In genomic region chr10:34426538-34427157, GRCh38 we compare ENCODE assay signal across 7 cellular contexts.
A peak's percentile ranks its signal among the peaks of the same experiment; 100 is the strongest.
DNase-seq lines count a peak whose midpoint lies in the region; ATAC-seq, FAIRE-seq and TF ChIP-seq lines count a peak whose summit lies in the region.
"Not testable (repeated sequence)": the region's sequence is repeated elsewhere in the genome, so short reads cannot be mapped to it uniquely, and the experiment has no call there.

No MANE protein-coding gene starts in this region.

- H3K9me2 ChIP-seq in GM23338 (ENCODE audit: insufficient read depth) = not testable (repeated sequence)

- in situ Hi-C loops in ACHN (cut with HindIII; ENCODE audit: low pct_ligation_motif_present, low pct_unique_long_range_greater_than_20kb, low sequenced_read_pairs); GM12878 (cut with MboI): not testable (repeated sequence)

- not testable (repeated sequence) for TF ChIP-seq POLR2A in GM12878 (IDR thresholded peaks at IDR 0.05; ENCODE audit: low read depth, low read length)

- SMC1A ChIA-PET in GM12878 (lab: Charles Lee; ENCODE audit: uncharacterized antibody, unreplicated experiment) = not testable (repeated sequence)

- H3K4me1 ChIP-seq in GM23338 (ENCODE audit: insufficient read depth) (peaks cover 51% of the 10 kb centered on the region), iPS-15b (ENCODE audit: control insufficient read depth, insufficient read depth, low read length) (peaks cover 44% of the 10 kb centered on the region), mesenchymal stem cell (ENCODE audit: control insufficient read depth, insufficient read depth, low read depth, low read length) (peaks cover 14% of the 10 kb centered on the region)
- not testable (repeated sequence) for H3K4me1 ChIP-seq in GM12878 (ENCODE audit: control insufficient read depth, insufficient read depth, low read length)

- 59% methylated on average over 7 of the region's 7 CpGs for WGBS in GM12878 (ENCODE audit: insufficient coverage, insufficient replicate concordance, low lambda C conversion rate, missing lambda C conversion rate)
- 94% methylated on average over 3 of the region's 7 CpGs for WGBS in mesenchymal stem cell

- H4K20me1 ChIP-seq in GM23338 (replicated peaks; ENCODE audit: insufficient read depth); GM12878 (ENCODE audit: control insufficient read depth, insufficient read depth): not testable (repeated sequence)

- not testable (repeated sequence) for ATAC-seq in GM23338, GM12878

- BruUV-seq in GM12878 (replicated peaks; lab: Mats Ljungman, UMichigan) = not testable (repeated sequence)

- FAIRE-seq in GM12878 (lab: Jason Lieb, UNC) = not testable (repeated sequence)

- H3K4me1 Mint-ChIP-seq in GM23338 = peaks cover 65% of the 10 kb centered on the region
- H3K4me1 Mint-ChIP-seq in progenitor cell of endocrine pancreas (ENCODE audit: low read depth) = peaks cover 43% of the 10 kb centered on the region

- not testable (repeated sequence) for TF ChIP-seq EP300 in GM12878 (IDR thresholded peaks at IDR 0.05; ENCODE audit: borderline replicate concordance in 1 of 2, control insufficient read depth in 1 of 2, low read depth in 2 of 2, low read length in 2 of 2)

- not testable (repeated sequence) for H2BK120ac ChIP-seq in mesenchymal stem cell (ENCODE audit: low read depth, low read length)

- not testable (repeated sequence) for H3F3A ChIP-seq in GM23338 (replicated peaks; ENCODE audit: low read depth)

- H3K4me3 Mint-ChIP-seq in GM23338 (peak overlapping the region; percentile 54), progenitor cell of endocrine pancreas (ENCODE audit: low read depth) (peak overlapping the region; percentile 40)

- not testable (repeated sequence) for H3K9me3 Mint-ChIP-seq in GM23338; progenitor cell of endocrine pancreas (ENCODE audit: low read depth)

- H4K91ac ChIP-seq in mesenchymal stem cell (ENCODE audit: low read length) = not testable (repeated sequence)

- H3K36me3 Mint-ChIP-seq in GM23338 (ENCODE audit: low read depth); progenitor cell of endocrine pancreas (ENCODE audit: insufficient read depth): not testable (repeated sequence)

- H3K27me3 Mint-ChIP-seq in GM23338 (ENCODE audit: insufficient read depth, low read depth, poor library complexity); progenitor cell of endocrine pancreas: not testable (repeated sequence)

- CTCF ChIA-PET in GM12878 (lab: Yijun Ruan, JAX) = not testable (repeated sequence)

- H3K14ac ChIP-seq in mesenchymal stem cell (ENCODE audit: low read length in 2 of 2) = not testable (repeated sequence)

- H4K8ac ChIP-seq in mesenchymal stem cell (ENCODE audit: low read length) = not testable (repeated sequence)

- not testable (repeated sequence) for H3K9me3 ChIP-seq in GM12878 (replicated peaks; ENCODE audit: control insufficient read depth, insufficient read depth, low read length); iPS-15b (ENCODE audit: control insufficient read depth, insufficient read depth, low read length); mesenchymal stem cell (ENCODE audit: control insufficient read depth, low read length)

- RAD21 ChIA-PET in GM12878 (lab: Charles Lee; ENCODE audit: unreplicated experiment) = not testable (repeated sequence)

- not testable (repeated sequence) for H3K18ac ChIP-seq in mesenchymal stem cell (ENCODE audit: low read depth in 1 of 2, low read length in 2 of 2)

- DNase-seq in ACHN (peak; percentile 85), Kasumi-1 (lab: John Stamatoyannopoulos, UW) (peak; percentile 30 to 38)
- not testable (repeated sequence) for DNase-seq in GM23338 (ENCODE audit: low spot score); GM12878 (ENCODE audit: low read depth, low spot score); mesenchymal stem cell; progenitor cell of endocrine pancreas (ENCODE audit: low spot score, unreplicated experiment)

- H2AK5ac ChIP-seq in mesenchymal stem cell (ENCODE audit: low read length, severe bottlenecking) = not testable (repeated sequence)

- not testable (repeated sequence) for H3K36me3 ChIP-seq in GM23338 (ENCODE audit: insufficient read depth); GM12878 (ENCODE audit: control insufficient read depth in 2 of 2, insufficient read depth in 2 of 2, low read length in 1 of 2); iPS-15b (ENCODE audit: control insufficient read depth, insufficient read depth, low read length); mesenchymal stem cell (ENCODE audit: control insufficient read depth in 1 of 2, insufficient read depth in 2 of 2, low read depth in 1 of 2, low read length in 2 of 2)

- H2BK15ac ChIP-seq in mesenchymal stem cell (ENCODE audit: low read depth, poor library complexity, severe bottlenecking) = not testable (repeated sequence)

- not testable (repeated sequence) for H2BK12ac ChIP-seq in mesenchymal stem cell (ENCODE audit: low read length in 2 of 2)

- TF ChIP-seq CTCF in GM23338 (conservative IDR thresholded peaks at IDR 0.05; ENCODE audit: low read depth in 2 of 2); GM12878 (IDR thresholded peaks at IDR 0.05 in 2 of 3, conservative IDR thresholded peaks at IDR 0.05 in 1 of 3; ENCODE audit: control insufficient read depth in 2 of 3, extremely low read depth in 1 of 3, insufficient read depth in 1 of 3, low read depth in 3 of 3, low read length in 3 of 3); progenitor cell of endocrine pancreas (IDR thresholded peaks at IDR 0.05; ENCODE audit: unreplicated experiment): not testable (repeated sequence)

- not testable (repeated sequence) for H3K23ac ChIP-seq in mesenchymal stem cell (ENCODE audit: low read length in 2 of 2)

- H3K27ac ChIP-seq in GM23338 (ENCODE audit: low read depth) (peak overlapping the region; percentile 70; the same call in 1 of the 2 replicates), mesenchymal stem cell (ENCODE audit: low read length, poor library complexity, severe bottlenecking) (peak overlapping the region; percentile 80)
- not testable (repeated sequence) for H3K27ac ChIP-seq in GM12878 (ENCODE audit: control insufficient read depth, insufficient read depth)

- peak overlapping the region; percentile 41 for H3K4me3 ChIP-seq in GM23338
- H3K4me3 ChIP-seq in GM12878; mesenchymal stem cell (ENCODE audit: insufficient read depth in 1 of 2, low read depth in 1 of 2, low read length in 2 of 2): not testable (repeated sequence)
- H3K4me3 ChIP-seq in iPS-15b (ENCODE audit: low read depth, low read length) = peak overlapping the region; percentile 30

- not testable (repeated sequence) for H2BK5ac ChIP-seq in mesenchymal stem cell (ENCODE audit: low read depth, low read length, poor library complexity, severe bottlenecking)

- H3K4ac ChIP-seq in mesenchymal stem cell (ENCODE audit: low read depth in 1 of 2, low read length in 2 of 2) = not testable (repeated sequence)

- H2AFZ ChIP-seq in GM23338; GM12878 (ENCODE audit: control insufficient read depth, low read depth, low read length); mesenchymal stem cell (ENCODE audit: low read depth, low read length): not testable (repeated sequence)

- not testable (repeated sequence) for H3K9ac ChIP-seq in GM12878 (ENCODE audit: control insufficient read depth, insufficient read depth, low read length); iPS-15b (ENCODE audit: low read depth, low read length); mesenchymal stem cell (ENCODE audit: low read length)

- H3K27ac Mint-ChIP-seq in GM23338 (peak overlapping the region; percentile 80), progenitor cell of endocrine pancreas (peak overlapping the region; percentile 95)

- POLR2A ChIA-PET in GM12878 (lab: Charles Lee) = not testable (repeated sequence)

- H3K27me3 ChIP-seq in GM23338 (ENCODE audit: insufficient read depth); GM12878 (replicated peaks in 1 of 2; ENCODE audit: control insufficient read depth in 2 of 2, insufficient read depth in 2 of 2, low read length in 1 of 2); iPS-15b (ENCODE audit: control insufficient read depth, insufficient read depth, low read length); mesenchymal stem cell (ENCODE audit: control insufficient read depth in 1 of 2, insufficient read depth in 1 of 2, low read length in 2 of 2): not testable (repeated sequence)

- not testable (repeated sequence) for TF ChIP-seq RAD21 in GM12878 (IDR thresholded peaks at IDR 0.05; ENCODE audit: insufficient read depth, low read depth, low read length)

- intact Hi-C loops in GM12878 (cut with micrococcal nuclease; ENCODE audit: unreplicated experiment) = loop anchor here (10.0 kb wide), 1 partner anchor 58 kb away; no protein-coding TSS in a partner anchor

- H3K79me2 ChIP-seq in GM23338 (replicated peaks; ENCODE audit: insufficient read depth); GM12878 (ENCODE audit: control insufficient read depth, insufficient read depth, low read length): not testable (repeated sequence)

- H3K79me1 ChIP-seq in mesenchymal stem cell (replicated peaks; ENCODE audit: low read length, poor library complexity, severe bottlenecking) = not testable (repeated sequence)

- H3K4me2 ChIP-seq in GM23338 = peak overlapping the region; percentile 70
- H3K4me2 ChIP-seq in GM12878 (ENCODE audit: control insufficient read depth, insufficient read depth); mesenchymal stem cell (ENCODE audit: low read length, poor library complexity, severe bottlenecking): not testable (repeated sequence)

TF ChIP-seq in GM12878, 131 proteins besides CTCF, POLR2A, EP300 and RAD21:
- TF ChIP-seq IKZF1 (conservative IDR thresholded peaks at IDR 0.05) = peak; percentile 26; the same call in 1 of the 2 replicates
- peak in 1 of 2 experiments; percentile 23; a peak in 1 of 4 replicates for TF ChIP-seq IKZF2 (IDR thresholded peaks at IDR 0.05)
